In genomic region chr4:126405369-126405982, GRCh38 we compare ENCODE assay signal across 8 cellular contexts.
DNase-seq lines count a peak whose midpoint lies in the region; ATAC-seq and TF ChIP-seq lines count a peak whose summit lies in the region.

No MANE protein-coding gene starts in this region.

- BruUV-seq in A673 (replicated peaks; lab: Mats Ljungman, UMichigan) = no TSS peak

- no peaks in the 10 kb centered on the region for H3F3A ChIP-seq in Loucy (ENCODE audit: low read depth)

- CTCF ChIA-PET in A673 (lab: Charles Lee) = no interaction called here
- CTCF ChIA-PET in activated CD4-positive, alpha-beta memory T cell treated with anti-CD3 and anti-CD28 coated beads for 36 hours (lab: Charles Lee) = no interaction called here

- H3K4me3 ChIP-seq in A673 (ENCODE audit: low read depth, low read length, poor library complexity, severe bottlenecking) (no peak overlapping the region), Loucy (ENCODE audit: low read length, poor library complexity, severe bottlenecking) (no peak overlapping the region)

- intact Hi-C loops in A673 (cut with micrococcal nuclease; ENCODE audit: unreplicated experiment) = no loop called here
- intact Hi-C loops in activated CD4-positive, alpha-beta memory T cell treated with anti-CD3 and anti-CD28 coated beads for 36 hours (cut with micrococcal nuclease) = no loop called here

- H3K27me3 ChIP-seq in A673 (replicated peaks; ENCODE audit: insufficient read depth, low read depth, low read length, poor library complexity) (no peaks in the 10 kb centered on the region), Loucy (ENCODE audit: insufficient read depth, low read length, poor library complexity, severe bottlenecking) (no peaks in the 10 kb centered on the region)

- H3K4me3 Mint-ChIP-seq in activated CD4-positive, alpha-beta memory T cell treated with anti-CD3 and anti-CD28 coated beads for 36 hours = no peak overlapping the region
- no peak overlapping the region for H3K4me3 Mint-ChIP-seq in stimulated activated memory B cell treated with anti-CD40 and anti-IgM and Interleukin-4, amounts not matched to agents 10 μg/mL and 1 μg/mL and 100 μg/mL, for 72 hours

- H3K9me3 ChIP-seq in A673 (ENCODE audit: low read depth, low read length, poor library complexity, severe bottlenecking) = no peaks in the 10 kb centered on the region
- no peaks in the 10 kb centered on the region for H3K9me3 ChIP-seq in Loucy (ENCODE audit: insufficient read depth, low read depth, low read length)

- POLR2A ChIA-PET in A673 (lab: Charles Lee; ENCODE audit: low non-redundant PET) = no interaction called here
- POLR2A ChIA-PET in activated CD4-positive, alpha-beta memory T cell treated with anti-CD3 and anti-CD28 coated beads for 36 hours (lab: Charles Lee) = no interaction called here

- no peaks in the 10 kb centered on the region for H3K27me3 Mint-ChIP-seq in activated CD4-positive, alpha-beta memory T cell treated with anti-CD3 and anti-CD28 coated beads for 36 hours
- H3K27me3 Mint-ChIP-seq in stimulated activated memory B cell treated with anti-CD40 and anti-IgM and Interleukin-4, amounts not matched to agents 10 μg/mL and 1 μg/mL and 100 μg/mL, for 72 hours = no peaks in the 10 kb centered on the region

- no peak overlapping the region for H3K27ac ChIP-seq in A673 (ENCODE audit: low read depth, low read length, poor library complexity, severe bottlenecking)

- H2AFZ ChIP-seq in Loucy (ENCODE audit: low read length) = no peak overlapping the region; the same call in 1 of the 2 replicates

- H3K79me2 ChIP-seq in Loucy (ENCODE audit: insufficient read depth, low read length) = no peaks in the 10 kb centered on the region

- H3K4me1 ChIP-seq in A673 (ENCODE audit: insufficient read depth, low read length, poor library complexity, severe bottlenecking) (no peaks in the 10 kb centered on the region), Loucy (ENCODE audit: insufficient read depth, low read length, poor library complexity, severe bottlenecking) (no peaks in the 10 kb centered on the region)

- no peak overlapping the region for H3K27ac Mint-ChIP-seq in activated CD4-positive, alpha-beta memory T cell treated with anti-CD3 and anti-CD28 coated beads for 36 hours
- H3K27ac Mint-ChIP-seq in stimulated activated memory B cell treated with anti-CD40 and anti-IgM and Interleukin-4, amounts not matched to agents 10 μg/mL and 1 μg/mL and 100 μg/mL, for 72 hours = no peak overlapping the region

- H3K4me2 ChIP-seq in Loucy (ENCODE audit: low read depth, low read length, poor library complexity, severe bottlenecking) = no peak overlapping the region

- H3K9me3 Mint-ChIP-seq in activated CD4-positive, alpha-beta memory T cell treated with anti-CD3 and anti-CD28 coated beads for 36 hours = peaks cover 20% of the 10 kb centered on the region
- H3K9me3 Mint-ChIP-seq in stimulated activated memory B cell treated with anti-CD40 and anti-IgM and Interleukin-4, amounts not matched to agents 10 μg/mL and 1 μg/mL and 100 μg/mL, for 72 hours = peaks cover 3% of the 10 kb centered on the region

- TF ChIP-seq CTCF in A673 (conservative IDR thresholded peaks at IDR 0.05; ENCODE audit: low read depth, low read length) (peak; percentile 66), Loucy (conservative IDR thresholded peaks at IDR 0.05; ENCODE audit: low read length) (peak; percentile 59)

- no peak overlapping the region for H3K9ac ChIP-seq in Loucy (ENCODE audit: low read depth, low read length, poor library complexity, severe bottlenecking)

- peak; percentile 77 for ATAC-seq in GM18858 (IDR thresholded peaks at IDR 0.05; ENCODE audit: unreplicated experiment)
- peak; percentile 32 for ATAC-seq in esophagus mucosa
- no peak for ATAC-seq in stimulated activated memory B cell treated with anti-CD40 and anti-IgM and Interleukin-4, amounts not matched to agents 10 μg/mL and 1 μg/mL and 100 μg/mL, for 72 hours

- H3K4me1 Mint-ChIP-seq in activated CD4-positive, alpha-beta memory T cell treated with anti-CD3 and anti-CD28 coated beads for 36 hours (ENCODE audit: low read depth) = no peaks in the 10 kb centered on the region
- H3K4me1 Mint-ChIP-seq in stimulated activated memory B cell treated with anti-CD40 and anti-IgM and Interleukin-4, amounts not matched to agents 10 μg/mL and 1 μg/mL and 100 μg/mL, for 72 hours = no peaks in the 10 kb centered on the region

- no peaks in the 10 kb centered on the region for H4K20me1 ChIP-seq in Loucy (ENCODE audit: insufficient read depth, low read length, poor library complexity, severe bottlenecking)

- peak; percentile 61 for DNase-seq in A673 (ENCODE audit: low spot score)
- DNase-seq in activated CD4-positive, alpha-beta memory T cell treated with anti-CD3 and anti-CD28 coated beads for 36 hours = no peak
- no peak for DNase-seq in NCI-H446 (lab: John Stamatoyannopoulos, UW)
- no peak for DNase-seq in SHP77 (lab: John Stamatoyannopoulos, UW)

- H3K36me3 ChIP-seq in A673 (ENCODE audit: insufficient read depth, low read length, poor library complexity, severe bottlenecking) = no peaks in the 10 kb centered on the region
- H3K36me3 ChIP-seq in Loucy (ENCODE audit: insufficient read depth, low read length) = no peaks in the 10 kb centered on the region

- no peaks in the 10 kb centered on the region for H3K9me2 ChIP-seq in Loucy (replicated peaks; ENCODE audit: low read depth, low read length)

- H3K36me3 Mint-ChIP-seq in activated CD4-positive, alpha-beta memory T cell treated with anti-CD3 and anti-CD28 coated beads for 36 hours = no peaks in the 10 kb centered on the region
- no peaks in the 10 kb centered on the region for H3K36me3 Mint-ChIP-seq in stimulated activated memory B cell treated with anti-CD40 and anti-IgM and Interleukin-4, amounts not matched to agents 10 μg/mL and 1 μg/mL and 100 μg/mL, for 72 hours
